ENCODE assay signal across 1 cellular context in the genomic region with DNA sequence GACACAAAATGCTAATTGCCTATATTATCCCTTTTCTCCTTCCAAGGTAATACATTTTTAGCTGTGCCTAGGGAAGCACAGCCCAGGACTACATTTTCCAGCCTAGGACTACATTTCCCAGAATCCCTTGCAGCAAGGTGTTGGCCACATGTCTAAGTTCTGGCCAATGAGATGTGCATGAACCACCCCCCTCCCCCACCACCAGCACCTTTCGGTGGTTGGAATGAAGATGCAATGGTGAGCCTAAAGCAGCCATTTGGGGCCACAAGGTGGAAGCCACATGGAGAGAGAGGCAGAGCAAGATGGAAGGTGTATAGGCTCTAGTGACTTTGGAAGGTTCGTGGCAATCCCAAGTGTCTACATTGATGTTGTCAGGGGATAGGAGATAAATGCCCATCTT.
TF ChIP-seq lines count a peak whose summit lies in the region.

No MANE protein-coding gene starts in this region.

TF ChIP-seq in K562, 482 proteins besides CTCF, POLR2A, EP300 and RAD21 (continued from another document and continues in another):
- TF ChIP-seq, protein P1, sequence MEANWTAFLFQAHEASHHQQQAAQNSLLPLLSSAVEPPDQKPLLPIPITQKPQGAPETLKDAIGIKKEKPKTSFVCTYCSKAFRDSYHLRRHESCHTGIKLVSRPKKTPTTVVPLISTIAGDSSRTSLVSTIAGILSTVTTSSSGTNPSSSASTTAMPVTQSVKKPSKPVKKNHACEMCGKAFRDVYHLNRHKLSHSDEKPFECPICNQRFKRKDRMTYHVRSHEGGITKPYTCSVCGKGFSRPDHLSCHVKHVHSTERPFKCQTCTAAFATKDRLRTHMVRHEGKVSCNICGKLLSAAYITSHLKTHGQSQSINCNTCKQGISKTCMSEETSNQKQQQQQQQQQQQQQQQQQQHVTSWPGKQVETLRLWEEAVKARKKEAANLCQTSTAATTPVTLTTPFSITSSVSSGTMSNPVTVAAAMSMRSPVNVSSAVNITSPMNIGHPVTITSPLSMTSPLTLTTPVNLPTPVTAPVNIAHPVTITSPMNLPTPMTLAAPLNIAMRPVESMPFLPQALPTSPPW (CRISPR knock-in tag; IDR thresholded peaks at IDR 0.05) = peak; percentile 56
- peak; percentile 12 for TF ChIP-seq ZFP36 (IDR thresholded peaks at IDR 0.05; ENCODE audit: low read depth, low read length, partially characterized antibody)
- TF ChIP-seq, protein P2, sequence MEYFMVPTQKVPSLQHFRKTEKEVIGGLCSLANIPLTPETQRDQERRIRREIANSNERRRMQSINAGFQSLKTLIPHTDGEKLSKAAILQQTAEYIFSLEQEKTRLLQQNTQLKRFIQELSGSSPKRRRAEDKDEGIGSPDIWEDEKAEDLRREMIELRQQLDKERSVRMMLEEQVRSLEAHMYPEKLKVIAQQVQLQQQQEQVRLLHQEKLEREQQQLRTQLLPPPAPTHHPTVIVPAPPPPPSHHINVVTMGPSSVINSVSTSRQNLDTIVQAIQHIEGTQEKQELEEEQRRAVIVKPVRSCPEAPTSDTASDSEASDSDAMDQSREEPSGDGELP (CRISPR knock-in tag; IDR thresholded peaks at IDR 0.05; ENCODE audit: borderline replicate concordance) = 0 out of 2 replicates have a peak, but pooled peaks have one; percentile 51
- TF ChIP-seq SMARCA5 (IDR thresholded peaks at IDR 0.05) = peak; percentile 95; the same call in 1 of the 2 replicates
- peak; percentile 77 to 80; a peak in 3 of 4 replicates for TF ChIP-seq SIX5 (IDR thresholded peaks at IDR 0.05; ENCODE audit: borderline replicate concordance in 1 of 2, insufficient read depth in 1 of 2, low read depth in 1 of 2, low read length in 2 of 2)
- TF ChIP-seq, protein P3, sequence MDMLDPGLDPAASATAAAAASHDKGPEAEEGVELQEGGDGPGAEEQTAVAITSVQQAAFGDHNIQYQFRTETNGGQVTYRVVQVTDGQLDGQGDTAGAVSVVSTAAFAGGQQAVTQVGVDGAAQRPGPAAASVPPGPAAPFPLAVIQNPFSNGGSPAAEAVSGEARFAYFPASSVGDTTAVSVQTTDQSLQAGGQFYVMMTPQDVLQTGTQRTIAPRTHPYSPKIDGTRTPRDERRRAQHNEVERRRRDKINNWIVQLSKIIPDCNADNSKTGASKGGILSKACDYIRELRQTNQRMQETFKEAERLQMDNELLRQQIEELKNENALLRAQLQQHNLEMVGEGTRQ (CRISPR knock-in tag; IDR thresholded peaks at IDR 0.05) = peak; percentile 96
- TF ChIP-seq, protein P4, sequence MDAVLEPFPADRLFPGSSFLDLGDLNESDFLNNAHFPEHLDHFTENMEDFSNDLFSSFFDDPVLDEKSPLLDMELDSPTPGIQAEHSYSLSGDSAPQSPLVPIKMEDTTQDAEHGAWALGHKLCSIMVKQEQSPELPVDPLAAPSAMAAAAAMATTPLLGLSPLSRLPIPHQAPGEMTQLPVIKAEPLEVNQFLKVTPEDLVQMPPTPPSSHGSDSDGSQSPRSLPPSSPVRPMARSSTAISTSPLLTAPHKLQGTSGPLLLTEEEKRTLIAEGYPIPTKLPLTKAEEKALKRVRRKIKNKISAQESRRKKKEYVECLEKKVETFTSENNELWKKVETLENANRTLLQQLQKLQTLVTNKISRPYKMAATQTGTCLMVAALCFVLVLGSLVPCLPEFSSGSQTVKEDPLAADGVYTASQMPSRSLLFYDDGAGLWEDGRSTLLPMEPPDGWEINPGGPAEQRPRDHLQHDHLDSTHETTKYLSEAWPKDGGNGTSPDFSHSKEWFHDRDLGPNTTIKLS (IDR thresholded peaks at IDR 0.05; ENCODE audit: borderline replicate concordance, low read depth) = peak; percentile 36; the same call in 1 of the 2 replicates
- no peak for TF ChIP-seq SIN3A (IDR thresholded peaks at IDR 0.05; ENCODE audit: borderline replicate concordance in 2 of 2, control insufficient read depth in 1 of 2, low read depth in 2 of 2, low read length in 2 of 2)
- peak; percentile 63 for TF ChIP-seq CREM (IDR thresholded peaks at IDR 0.05; ENCODE audit: low read depth)
- TF ChIP-seq KLF10 (CRISPR knock-in tag; IDR thresholded peaks at IDR 0.05) = no peak
- no peak for TF ChIP-seq ZNF12 (CRISPR knock-in tag; IDR thresholded peaks at IDR 0.05)
- peak in 1 of 2 experiments; percentile 66; a peak in 1 of 4 replicates for TF ChIP-seq TEAD1 (CRISPR knock-in tag; IDR thresholded peaks at IDR 0.05)
- TF ChIP-seq, protein P5, sequence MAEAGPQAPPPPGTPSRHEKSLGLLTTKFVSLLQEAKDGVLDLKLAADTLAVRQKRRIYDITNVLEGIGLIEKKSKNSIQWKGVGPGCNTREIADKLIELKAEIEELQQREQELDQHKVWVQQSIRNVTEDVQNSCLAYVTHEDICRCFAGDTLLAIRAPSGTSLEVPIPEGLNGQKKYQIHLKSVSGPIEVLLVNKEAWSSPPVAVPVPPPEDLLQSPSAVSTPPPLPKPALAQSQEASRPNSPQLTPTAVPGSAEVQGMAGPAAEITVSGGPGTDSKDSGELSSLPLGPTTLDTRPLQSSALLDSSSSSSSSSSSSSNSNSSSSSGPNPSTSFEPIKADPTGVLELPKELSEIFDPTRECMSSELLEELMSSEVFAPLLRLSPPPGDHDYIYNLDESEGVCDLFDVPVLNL (CRISPR knock-in tag; IDR thresholded peaks at IDR 0.05; ENCODE audit: low read depth) = no peak
- TF ChIP-seq, protein P6, sequence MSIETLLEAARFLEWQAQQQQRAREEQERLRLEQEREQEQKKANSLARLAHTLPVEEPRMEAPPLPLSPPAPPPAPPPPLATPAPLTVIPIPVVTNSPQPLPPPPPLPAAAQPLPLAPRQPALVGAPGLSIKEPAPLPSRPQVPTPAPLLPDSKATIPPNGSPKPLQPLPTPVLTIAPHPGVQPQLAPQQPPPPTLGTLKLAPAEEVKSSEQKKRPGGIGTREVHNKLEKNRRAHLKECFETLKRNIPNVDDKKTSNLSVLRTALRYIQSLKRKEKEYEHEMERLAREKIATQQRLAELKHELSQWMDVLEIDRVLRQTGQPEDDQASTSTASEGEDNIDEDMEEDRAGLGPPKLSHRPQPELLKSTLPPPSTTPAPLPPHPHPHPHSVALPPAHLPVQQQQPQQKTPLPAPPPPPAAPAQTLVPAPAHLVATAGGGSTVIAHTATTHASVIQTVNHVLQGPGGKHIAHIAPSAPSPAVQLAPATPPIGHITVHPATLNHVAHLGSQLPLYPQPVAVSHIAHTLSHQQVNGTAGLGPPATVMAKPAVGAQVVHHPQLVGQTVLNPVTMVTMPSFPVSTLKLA (conservative IDR thresholded peaks at IDR 0.05) = peak in 1 of 2 experiments; percentile 42; a peak in 2 of 4 replicates
- no peak for TF ChIP-seq SMARCB1 (IDR thresholded peaks at IDR 0.05; ENCODE audit: insufficient read length, low read depth)
- peak in 1 of 2 experiments; percentile 60; a peak in 1 of 4 replicates for TF ChIP-seq TRIM24 (IDR thresholded peaks at IDR 0.05)
- peak; percentile 50; the same call in 1 of the 2 replicates for TF ChIP-seq MTA3 (IDR thresholded peaks at IDR 0.05; ENCODE audit: borderline replicate concordance)
- peak; percentile 43; the same call in 1 of the 2 replicates for TF ChIP-seq ZNF444 (CRISPR knock-in tag; IDR thresholded peaks at IDR 0.05)
- peak; percentile 94 for TF ChIP-seq HCFC1 (IDR thresholded peaks at IDR 0.05; ENCODE audit: low read depth, low read length)
- TF ChIP-seq HLTF (IDR thresholded peaks at IDR 0.05) = peak; percentile 100
- peak; percentile 18; the same call in 1 of the 2 replicates for TF ChIP-seq CTBP1 (IDR thresholded peaks at IDR 0.05; ENCODE audit: borderline replicate concordance)
- TF ChIP-seq KDM1A (IDR thresholded peaks at IDR 0.05) = peak in 1 of 2 experiments; percentile 85; a peak in 2 of 4 replicates
- peak; percentile 28; the same call in 1 of the 2 replicates for TF ChIP-seq TEAD4 (IDR thresholded peaks at IDR 0.05; ENCODE audit: low read length)
- TF ChIP-seq TEAD4 (CRISPR knock-in tag; IDR thresholded peaks at IDR 0.05; ENCODE audit: borderline replicate concordance) = no peak
- 0 out of 2 replicates have a peak, but pooled peaks have one; percentile 16 for TF ChIP-seq RB1 (IDR thresholded peaks at IDR 0.05; ENCODE audit: low read depth)
- TF ChIP-seq MBD2 (IDR thresholded peaks at IDR 0.05; ENCODE audit: borderline replicate concordance, low read depth) = peak; percentile 75; the same call in 1 of the 2 replicates
- TF ChIP-seq CBX3 (IDR thresholded peaks at IDR 0.05; ENCODE audit: borderline replicate concordance in 1 of 2, low read length in 2 of 2) = peak in 1 of 2 experiments; percentile 96; a peak in 2 of 3 replicates
- TF ChIP-seq, protein P7, sequence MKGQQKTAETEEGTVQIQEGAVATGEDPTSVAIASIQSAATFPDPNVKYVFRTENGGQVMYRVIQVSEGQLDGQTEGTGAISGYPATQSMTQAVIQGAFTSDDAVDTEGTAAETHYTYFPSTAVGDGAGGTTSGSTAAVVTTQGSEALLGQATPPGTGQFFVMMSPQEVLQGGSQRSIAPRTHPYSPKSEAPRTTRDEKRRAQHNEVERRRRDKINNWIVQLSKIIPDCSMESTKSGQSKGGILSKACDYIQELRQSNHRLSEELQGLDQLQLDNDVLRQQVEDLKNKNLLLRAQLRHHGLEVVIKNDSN (CRISPR knock-in tag; IDR thresholded peaks at IDR 0.05) = peak; percentile 98
- TF ChIP-seq, protein P8, sequence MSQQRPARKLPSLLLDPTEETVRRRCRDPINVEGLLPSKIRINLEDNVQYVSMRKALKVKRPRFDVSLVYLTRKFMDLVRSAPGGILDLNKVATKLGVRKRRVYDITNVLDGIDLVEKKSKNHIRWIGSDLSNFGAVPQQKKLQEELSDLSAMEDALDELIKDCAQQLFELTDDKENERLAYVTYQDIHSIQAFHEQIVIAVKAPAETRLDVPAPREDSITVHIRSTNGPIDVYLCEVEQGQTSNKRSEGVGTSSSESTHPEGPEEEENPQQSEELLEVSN (IDR thresholded peaks at IDR 0.05; ENCODE audit: borderline replicate concordance in 1 of 2, extremely low read depth in 1 of 2, insufficient read depth in 1 of 2, insufficient read length in 1 of 2, low read depth in 1 of 2, low read length in 1 of 2, poor library complexity in 1 of 2, severe bottlenecking in 1 of 2) = peak in 1 of 2 experiments; percentile 29
- peak; percentile 87; the same call in 1 of the 2 replicates for TF ChIP-seq TRIM28 (IDR thresholded peaks at IDR 0.05)
- peak; percentile 26; the same call in 1 of the 2 replicates for TF ChIP-seq MYC (IDR thresholded peaks at IDR 0.05; ENCODE audit: low read depth, low read length)
- no peak for TF ChIP-seq MYC (CRISPR knock-in tag; IDR thresholded peaks at IDR 0.05; ENCODE audit: borderline replicate concordance, low read depth)
- no peak for TF ChIP-seq NFE2 (IDR thresholded peaks at IDR 0.05; ENCODE audit: low read depth)
- peak in 1 of 3 experiments; percentile 68 for TF ChIP-seq YY1 (IDR thresholded peaks at IDR 0.05; ENCODE audit: borderline replicate concordance in 1 of 3, control insufficient read depth in 1 of 3, extremely low read depth in 1 of 3, insufficient read depth in 3 of 3, insufficient read length in 1 of 3, insufficient replicate concordance in 2 of 3, low read depth in 1 of 3, low read length in 2 of 3)
- TF ChIP-seq, protein P9, sequence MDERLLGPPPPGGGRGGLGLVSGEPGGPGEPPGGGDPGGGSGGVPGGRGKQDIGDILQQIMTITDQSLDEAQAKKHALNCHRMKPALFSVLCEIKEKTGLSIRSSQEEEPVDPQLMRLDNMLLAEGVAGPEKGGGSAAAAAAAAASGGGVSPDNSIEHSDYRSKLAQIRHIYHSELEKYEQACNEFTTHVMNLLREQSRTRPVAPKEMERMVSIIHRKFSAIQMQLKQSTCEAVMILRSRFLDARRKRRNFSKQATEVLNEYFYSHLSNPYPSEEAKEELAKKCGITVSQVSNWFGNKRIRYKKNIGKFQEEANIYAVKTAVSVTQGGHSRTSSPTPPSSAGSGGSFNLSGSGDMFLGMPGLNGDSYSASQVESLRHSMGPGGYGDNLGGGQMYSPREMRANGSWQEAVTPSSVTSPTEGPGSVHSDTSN (CRISPR knock-in tag; IDR thresholded peaks at IDR 0.05; ENCODE audit: low read depth) = no peak
- TF ChIP-seq, protein P9 (tag; conservative IDR thresholded peaks at IDR 0.05; ENCODE audit: low read depth) = no peak
- TF ChIP-seq SIRT6 (IDR thresholded peaks at IDR 0.05; ENCODE audit: low read depth, low read length) = no peak
- no peak for TF ChIP-seq TAF7 (tag; IDR thresholded peaks at IDR 0.05)
